ENCODE assay signal across 9 cellular contexts in the genomic region with DNA sequence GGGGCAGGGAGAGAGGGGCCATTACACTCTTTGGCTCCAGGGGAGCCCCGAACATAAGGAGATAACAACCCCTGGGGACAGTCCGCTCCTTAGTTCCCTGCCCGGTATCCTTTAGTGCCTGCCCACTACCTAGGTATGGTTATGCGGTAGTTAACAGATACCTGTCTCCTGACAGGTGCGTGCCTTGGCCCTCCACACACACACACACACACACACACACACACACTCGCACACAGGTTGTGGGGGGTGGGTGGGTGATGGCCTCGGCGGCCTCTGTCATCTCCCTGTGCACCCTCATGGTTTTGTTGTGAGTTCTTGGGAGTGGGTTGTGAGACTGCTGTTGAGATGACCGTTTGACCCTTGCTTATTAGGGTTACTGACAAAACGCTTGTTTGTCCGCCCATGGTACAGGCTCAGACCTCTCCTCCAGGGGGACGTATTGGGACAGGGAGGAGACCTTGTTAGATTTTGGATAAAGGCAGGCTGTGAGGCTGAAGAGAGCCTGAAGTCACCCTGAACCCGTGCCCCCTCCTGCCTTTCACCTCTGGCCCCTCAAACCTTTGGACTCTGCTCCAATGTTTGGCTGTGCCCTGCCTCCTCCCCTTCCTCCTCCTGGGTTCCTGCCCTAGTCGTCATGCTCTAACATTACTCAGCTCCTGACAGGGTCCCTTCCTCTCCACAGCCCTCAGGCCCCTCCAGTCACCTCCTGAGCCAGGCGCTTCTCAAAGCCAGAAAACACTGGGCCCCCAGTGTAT. TPM values are rescaled to one million over a fixed set of nuclear protein-coding genes. Genes with fewer than 3 reads are reported as not detected.
A peak's percentile ranks its signal among the peaks of the same experiment; 100 is the strongest.
DNase-seq lines count a peak whose midpoint lies in the region; ATAC-seq and TF ChIP-seq lines count a peak whose summit lies in the region.
"Had no signal": no experiment of that assay in that cellular context is flagged by ENCODE, and none has a peak within 500 bp of the region (broad histone marks: within the 10 kb centered on the region; RNA-seq: fewer than 3 reads in every experiment).

No MANE protein-coding gene starts in this region.

- in situ Hi-C loops in transverse colon (cut with MboI; ENCODE audit: low pct_ligation_motif_present in 1 of 4, low pct_unique_long_range_greater_than_20kb in 1 of 4, low sequenced_read_pairs in 3 of 4), result no loop called here

- H3K27ac Mint-ChIP-seq in activated naive CD4-positive, alpha-beta T cell treated with anti-CD3 and anti-CD28 coated beads for 36 hours, result no peak overlapping the region
- no peak overlapping the region for H3K27ac Mint-ChIP-seq in activated naive CD4-positive, alpha-beta T cell treated with anti-CD3 and anti-CD28 coated beads, Interleukin-2, amount 50 U/mL, for 72 hours

- H3K4me3 ChIP-seq in breast epithelium, result peak overlapping the region; percentile 64 to 94 (median 77)
- peak overlapping the region; percentile 58 for H3K4me3 ChIP-seq in lung
- peak overlapping the region; percentile 19 to 64 (median 52) for H3K4me3 ChIP-seq in transverse colon

- no peaks in the 10 kb centered on the region for H3K36me3 Mint-ChIP-seq in activated naive CD4-positive, alpha-beta T cell treated with anti-CD3 and anti-CD28 coated beads for 36 hours (ENCODE audit: low read depth)
- peaks cover 0 to 5% of the 10 kb centered on the region in 2 donors for H3K36me3 Mint-ChIP-seq in activated naive CD4-positive, alpha-beta T cell treated with anti-CD3 and anti-CD28 coated beads, Interleukin-2, amount 50 U/mL, for 72 hours

- peak overlapping the region; percentile 69 for H3K4me3 Mint-ChIP-seq in activated naive CD4-positive, alpha-beta T cell treated with anti-CD3 and anti-CD28 coated beads for 36 hours

- H3K27ac ChIP-seq in breast epithelium (peak overlapping the region; percentile 52 to 56), lung (ENCODE audit: low read depth in 1 of 2, low read length in 1 of 2) (peak overlapping the region in 1 of 2 donors; percentile 2), transverse colon (peak overlapping the region; percentile 27 to 44 (median 38))

- intact Hi-C loops in activated naive CD4-positive, alpha-beta T cell treated with anti-CD3 and anti-CD28 coated beads for 36 hours (cut with micrococcal nuclease), result no loop called here
- intact Hi-C loops in breast epithelium (cut with DNase I; ENCODE audit: low total_unique reads) (no loop called here), transverse colon (cut with DNase I; ENCODE audit: low total_unique reads) (no loop called here)

- ATAC-seq in activated naive CD4-positive, alpha-beta T cell treated with anti-CD3 and anti-CD28 coated beads, Interleukin-2, amount 50 U/mL, for 72 hours, result no peak
- ATAC-seq in lung (ENCODE audit: insufficient read depth, low FRiP score) (no peak), GM19035 (IDR thresholded peaks at IDR 0.05; ENCODE audit: unreplicated experiment) (no peak), HG02885 (IDR thresholded peaks at IDR 0.05; ENCODE audit: poor library complexity, unreplicated experiment) (no peak)

- CTCF ChIA-PET in activated naive CD4-positive, alpha-beta T cell treated with anti-CD3 and anti-CD28 coated beads for 36 hours (lab: Charles Lee), result no interaction called here

- H3K9me3 ChIP-seq in breast epithelium, result no peaks in the 10 kb centered on the region
- H3K9me3 ChIP-seq in lung (ENCODE audit: control insufficient read depth in 2 of 2, insufficient read depth in 1 of 2, low read length in 1 of 2), result no peaks in the 10 kb centered on the region
- no peaks in the 10 kb centered on the region for H3K9me3 ChIP-seq in transverse colon

- TF ChIP-seq CTCF in breast epithelium (IDR thresholded peaks at IDR 0.05) (no peak), lung (IDR thresholded peaks at IDR 0.05; ENCODE audit: control extremely low read depth, extremely low read depth) (no peak), transverse colon (IDR thresholded peaks at IDR 0.05) (no peak)

- peaks cover 0 to 6% of the 10 kb centered on the region in 2 donors for H3K4me1 ChIP-seq in breast epithelium
- H3K4me1 ChIP-seq in lung (ENCODE audit: control insufficient read depth in 2 of 2, insufficient read depth in 2 of 2, low read length in 2 of 2), result peaks cover 3 to 11% of the 10 kb centered on the region in 2 donors
- peaks cover 0 to 34% (median 22%) of the 10 kb centered on the region in 4 donors for H3K4me1 ChIP-seq in transverse colon

- 45 to 49% methylated on average over 15 of the region's 15 CpGs for WGBS in lung, 2 donors
- 0 to 40% methylated on average over 1 to 15 of the region's 15 CpGs for WGBS in transverse colon (ENCODE audit: low coverage in 1 of 2), 2 donors

- H3K27me3 ChIP-seq in breast epithelium, result no peaks in the 10 kb centered on the region
- H3K27me3 ChIP-seq in lung (ENCODE audit: control insufficient read depth, insufficient read depth), result no peaks in the 10 kb centered on the region
- peaks cover 48% of the 10 kb centered on the region for H3K27me3 ChIP-seq in transverse colon

- peaks cover 22% of the 10 kb centered on the region for H3K27me3 Mint-ChIP-seq in activated naive CD4-positive, alpha-beta T cell treated with anti-CD3 and anti-CD28 coated beads for 36 hours (ENCODE audit: low read depth)

- H3K4me1 Mint-ChIP-seq in activated naive CD4-positive, alpha-beta T cell treated with anti-CD3 and anti-CD28 coated beads for 36 hours (ENCODE audit: low read depth), result peaks cover 43% of the 10 kb centered on the region

- TF ChIP-seq POLR2A in breast epithelium (IDR thresholded peaks at IDR 0.05), result no peak
- TF ChIP-seq POLR2A in transverse colon (IDR thresholded peaks at IDR 0.05), result no peak

- no peak for DNase-seq in activated naive CD4-positive, alpha-beta T cell treated with anti-CD3 and anti-CD28 coated beads for 36 hours
- DNase-seq in activated naive CD4-positive, alpha-beta T cell treated with anti-CD3 and anti-CD28 coated beads, Interleukin-2, amount 50 U/mL, for 72 hours (ENCODE audit: low spot score in 2 of 2), result no peak
- DNase-seq in breast epithelium (ENCODE audit: low spot score in 2 of 2), result no peak
- DNase-seq in lung (ENCODE audit: low spot score), result no peak
- DNase-seq in transverse colon, result no peak
- no peak for DNase-seq in superior temporal gyrus (ENCODE audit: extremely low spot score)
- DNase-seq: DMS153 had no signal

- H3K9me3 Mint-ChIP-seq in activated naive CD4-positive, alpha-beta T cell treated with anti-CD3 and anti-CD28 coated beads for 36 hours, result no peaks in the 10 kb centered on the region
- H3K9me3 Mint-ChIP-seq in activated naive CD4-positive, alpha-beta T cell treated with anti-CD3 and anti-CD28 coated beads, Interleukin-2, amount 50 U/mL, for 72 hours, result no peaks in the 10 kb centered on the region

- H3K36me3 ChIP-seq in breast epithelium (no peaks in the 10 kb centered on the region), lung (ENCODE audit: control insufficient read depth in 2 of 2, insufficient read depth in 2 of 2, low read length in 2 of 2) (no peaks in the 10 kb centered on the region), transverse colon (no peaks in the 10 kb centered on the region)

- TF ChIP-seq EP300 in transverse colon (IDR thresholded peaks at IDR 0.05; ENCODE audit: low read depth), result no peak

RNA-seq across cellular contexts. Expression of a gene that starts 1.0 kb away (rescaled TPM):
- total RNA-seq in activated naive CD4-positive, alpha-beta T cell treated with anti-CD3 and anti-CD28 coated beads for 36 hours, result 100 to 1,000 TPM; 257 to 258 TPM
- total RNA-seq in activated naive CD4-positive, alpha-beta T cell treated with anti-CD3 and anti-CD28 coated beads, Interleukin-2, amount 50 U/mL, for 72 hours, result 100 to 1,000 TPM; 212 to 239 TPM
- total RNA-seq in breast epithelium (10 to 100 TPM; 11.0 to 17.0 (median 11.1) TPM), lung (10 to 100 TPM; 23.7 to 37.7 TPM), transverse colon (10 to 100 TPM in 1 of 4 donors, 1 to 10 TPM in 3; 4.6 to 14.0 (median 7.8) TPM)
- polyA plus RNA-seq in lung, result 10 to 100 TPM; 10.3 to 38.2 TPM

RNA-seq across cellular contexts. Expression of a gene that starts 38.0 kb away (rescaled TPM):
- 1 to 10 TPM; 7.0 to 8.6 TPM for total RNA-seq in activated naive CD4-positive, alpha-beta T cell treated with anti-CD3 and anti-CD28 coated beads for 36 hours
- 10 to 100 TPM in 1 of 2 donors, 1 to 10 TPM in 1; 4.5 to 40.7 TPM for total RNA-seq in activated naive CD4-positive, alpha-beta T cell treated with anti-CD3 and anti-CD28 coated beads, Interleukin-2, amount 50 U/mL, for 72 hours
- total RNA-seq in breast epithelium (1 to 10 TPM; 4.4 to 4.9 (median 4.8) TPM), lung (10 to 100 TPM in 1 of 2 donors, 1 to 10 TPM in 1; 7.5 to 15.8 TPM), transverse colon (10 to 100 TPM; 13.8 to 77.4 (median 17.8) TPM)
- polyA plus RNA-seq in lung, result 10 to 100 TPM in 1 of 2 donors, 1 to 10 TPM in 1; 6.1 to 17.1 TPM

Comparison
In these comparisons a context has a peak if more than half of its experiments do, and no peak if none do; other contexts are left out.
1. RNA of a gene that starts 1.0 kb away (total RNA-seq): 257 to 258 TPM in activated naive CD4-positive, alpha-beta T cell treated with anti-CD3 and anti-CD28 coated beads for 36 hours and 212 to 239 TPM in activated naive CD4-positive, alpha-beta T cell treated with anti-CD3 and anti-CD28 coated beads, Interleukin-2, amount 50 U/mL, for 72 hours; 23.7 to 37.7 TPM in lung, 11.0 to 17.0 TPM in breast epithelium and 4.6 to 14.0 TPM in transverse colon; every median in the first group is over 4 times any median in the second.
2. Peak in every context shown above with its lines, with median percentiles within 50 percentile points of each other: H3K4me3 ChIP-seq.